In the genomic region with DNA sequence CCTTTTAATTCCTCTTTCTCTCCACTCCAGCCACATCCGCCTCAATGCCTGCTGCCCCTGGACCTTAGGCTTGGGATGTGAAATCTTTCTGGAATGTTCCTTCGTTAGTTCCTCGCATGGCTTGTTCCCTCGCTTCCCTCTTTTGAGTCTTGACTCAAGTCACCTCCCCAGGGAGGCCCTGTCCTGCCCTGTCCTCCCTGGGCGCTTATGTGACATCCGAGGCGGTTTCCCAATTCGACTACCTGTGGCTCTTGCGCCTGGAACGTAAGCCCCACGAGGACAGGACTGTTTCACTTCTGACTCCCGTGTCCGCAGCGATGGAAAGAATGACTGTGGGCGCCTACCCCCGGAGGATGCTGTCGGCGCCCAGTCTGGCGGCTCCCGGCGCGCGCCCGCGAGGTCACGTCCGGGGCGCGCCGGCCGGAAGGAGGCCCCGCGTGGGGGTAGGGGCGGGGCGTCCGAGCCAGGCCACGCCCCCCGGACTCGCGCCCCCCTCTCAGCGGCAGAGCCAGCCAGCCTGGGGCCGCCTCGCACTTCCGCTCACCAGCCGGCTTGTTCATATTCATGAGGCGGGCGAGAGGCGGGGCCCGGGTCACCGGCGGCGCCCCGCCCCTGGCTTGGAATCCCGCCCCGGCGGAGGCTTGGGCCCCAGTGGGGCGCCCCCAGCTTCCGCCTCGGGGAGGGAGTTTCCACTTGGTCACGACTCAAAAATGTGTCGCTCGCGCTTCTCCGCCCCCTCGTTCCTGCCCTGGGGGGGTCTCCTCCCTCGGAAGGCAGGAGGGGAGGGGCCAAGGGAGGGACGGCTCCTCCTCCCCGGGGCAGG, we compare ENCODE assay signal across 8 cellular contexts. TPM values are rescaled to one million over a fixed set of nuclear protein-coding genes. Genes with fewer than 3 reads are reported as not detected.
DNase-seq lines count a peak whose midpoint lies in the region; ATAC-seq and TF ChIP-seq lines count a peak whose summit lies in the region.

No MANE protein-coding gene starts in this region.

- intact Hi-C loops in left cardiac atrium (cut with DNase I): no loop called here
- intact Hi-C loops in posterior vena cava (cut with DNase I): no loop called here
- intact Hi-C loops in upper lobe of right lung (cut with DNase I): no loop called here

- ATAC-seq in activated naive CD8-positive, alpha-beta T cell treated with anti-CD3 and anti-CD28 coated beads, Interleukin-2, amount 50 U/mL, for 24 hours: peak; percentile 91
- peak; percentile 97 to 98 for ATAC-seq in left cardiac atrium
- peak; percentile 96 for ATAC-seq in upper lobe of right lung

- H3K36me3 ChIP-seq in HAP-1 (replicated peaks) (peaks cover 12% of the 10 kb centered on the region), MG63 (peaks cover 13% of the 10 kb centered on the region), SU-DHL-6 (ENCODE audit: low read length) (no peaks in the 10 kb centered on the region), upper lobe of right lung (no peaks in the 10 kb centered on the region)

- H4K20me1 ChIP-seq in SU-DHL-6 (ENCODE audit: low read depth, low read length): no peaks in the 10 kb centered on the region

- H3K9me3 ChIP-seq in HAP-1 (no peaks in the 10 kb centered on the region), MG63 (no peaks in the 10 kb centered on the region), SU-DHL-6 (ENCODE audit: insufficient read depth, low read length) (no peaks in the 10 kb centered on the region), upper lobe of right lung (no peaks in the 10 kb centered on the region)

- H3K27ac ChIP-seq in SU-DHL-6 (ENCODE audit: low read depth, low read length): peak overlapping the region; percentile 88
- H3K27ac ChIP-seq in upper lobe of right lung: peak overlapping the region; percentile 79

- H3K27me3 ChIP-seq in HAP-1 (ENCODE audit: low read depth): no peaks in the 10 kb centered on the region
- H3K27me3 ChIP-seq in MG63: no peaks in the 10 kb centered on the region
- H3K27me3 ChIP-seq in SU-DHL-6 (ENCODE audit: low read length): no peaks in the 10 kb centered on the region
- no peaks in the 10 kb centered on the region for H3K27me3 ChIP-seq in upper lobe of right lung

- peaks cover 6% of the 10 kb centered on the region for H3K36me3 Mint-ChIP-seq in activated naive CD8-positive, alpha-beta T cell treated with anti-CD3 and anti-CD28 coated beads, Interleukin-2, amount 50 U/mL, for 24 hours (ENCODE audit: low read depth)

- in situ Hi-C loops in HAP-1 (cut with MboI; ENCODE audit: low sequenced_read_pairs): no loop called here

- TF ChIP-seq CTCF in SU-DHL-6 (IDR thresholded peaks at IDR 0.05; ENCODE audit: insufficient read depth, low read length, poor library complexity, severe bottlenecking) (no peak), upper lobe of right lung (IDR thresholded peaks at IDR 0.05) (peak; percentile 29)

- H3K9me3 Mint-ChIP-seq in activated naive CD8-positive, alpha-beta T cell treated with anti-CD3 and anti-CD28 coated beads, Interleukin-2, amount 50 U/mL, for 24 hours: peaks cover 4% of the 10 kb centered on the region

- H3K9me2 ChIP-seq in SU-DHL-6 (replicated peaks; ENCODE audit: insufficient read depth, low read length): no peaks in the 10 kb centered on the region

- DNase-seq in GM04504 (ENCODE audit: low read depth): peak; percentile 89
- peak; percentile 90 to 97 for DNase-seq in HAP-1 (ENCODE audit: low spot score in 2 of 2)
- DNase-seq in MG63: peak; percentile 98
- peak; percentile 95 for DNase-seq in activated naive CD8-positive, alpha-beta T cell treated with anti-CD3 and anti-CD28 coated beads, Interleukin-2, amount 50 U/mL, for 24 hours
- peak; percentile 96 for DNase-seq in left cardiac atrium
- DNase-seq in posterior vena cava (ENCODE audit: low spot score): peak; percentile 98
- peak; percentile 99 for DNase-seq in upper lobe of right lung

- peak overlapping the region; percentile 82 for H3K4me3 Mint-ChIP-seq in activated naive CD8-positive, alpha-beta T cell treated with anti-CD3 and anti-CD28 coated beads, Interleukin-2, amount 50 U/mL, for 24 hours

- peak overlapping the region; percentile 65 for H2AFZ ChIP-seq in SU-DHL-6 (ENCODE audit: low read depth, low read length, severe bottlenecking)

- H3K27me3 Mint-ChIP-seq in activated naive CD8-positive, alpha-beta T cell treated with anti-CD3 and anti-CD28 coated beads, Interleukin-2, amount 50 U/mL, for 24 hours: no peaks in the 10 kb centered on the region

- peaks cover 28% of the 10 kb centered on the region for H3F3A ChIP-seq in SU-DHL-6 (ENCODE audit: insufficient read depth)

- peak overlapping the region; percentile 87 for H3K4me2 ChIP-seq in SU-DHL-6 (ENCODE audit: low read depth, low read length, poor library complexity, severe bottlenecking)

- H3K79me2 ChIP-seq in SU-DHL-6 (ENCODE audit: insufficient read depth, low read length): peaks cover 29% of the 10 kb centered on the region

- H3K9ac ChIP-seq in SU-DHL-6 (ENCODE audit: low read length): peak overlapping the region; percentile 81

- peaks cover 9% of the 10 kb centered on the region for H3K4me1 ChIP-seq in HAP-1
- H3K4me1 ChIP-seq in upper lobe of right lung: peaks cover 5% of the 10 kb centered on the region

- peak overlapping the region; percentile 66 for H3K4me3 ChIP-seq in HAP-1
- peak overlapping the region; percentile 71 for H3K4me3 ChIP-seq in MG63
- peak overlapping the region; percentile 83 for H3K4me3 ChIP-seq in SU-DHL-6 (ENCODE audit: insufficient read depth, low read length, poor library complexity, severe bottlenecking)
- H3K4me3 ChIP-seq in upper lobe of right lung: peak overlapping the region; percentile 54

- peaks cover 29% of the 10 kb centered on the region for H3K4me1 Mint-ChIP-seq in activated naive CD8-positive, alpha-beta T cell treated with anti-CD3 and anti-CD28 coated beads, Interleukin-2, amount 50 U/mL, for 24 hours

- H3K27ac Mint-ChIP-seq in activated naive CD8-positive, alpha-beta T cell treated with anti-CD3 and anti-CD28 coated beads, Interleukin-2, amount 50 U/mL, for 24 hours: peak overlapping the region; percentile 92

RNA-seq across cellular contexts. Expression of gene GLIS2, which starts 8.4 kb away (rescaled TPM):
- 0.22 and 2.1 TPM in 2 replicates for total RNA-seq in MG63 (2014; rRNA removed; shearing (Covaris generic); ENCODE audit: low replicate concordance)
- 10 to 100 TPM; 23.9 to 29.2 TPM for total RNA-seq in left cardiac atrium
- 10 to 100 TPM; 35.6 to 49.0 TPM for total RNA-seq in posterior vena cava
- 34.1 TPM for total RNA-seq in upper lobe of right lung

RNA-seq across cellular contexts. Expression of gene TFAP4, which starts 34.6 kb away (rescaled TPM):
- total RNA-seq in MG63 (2014; rRNA removed; shearing (Covaris generic); ENCODE audit: low replicate concordance): 28.5 and 42.2 TPM in 2 replicates
- total RNA-seq in left cardiac atrium (1 to 10 TPM; 3.7 to 4.2 TPM), posterior vena cava (1 to 10 TPM; 4.0 to 5.4 TPM), upper lobe of right lung (9.6 TPM)

RNA-seq across cellular contexts. Expression of gene PAM16, which starts 43.7 kb away (rescaled TPM):
- total RNA-seq in MG63 (2014; rRNA removed; shearing (Covaris generic); ENCODE audit: low replicate concordance): 84.1 and 105 TPM in 2 replicates
- total RNA-seq in left cardiac atrium (10 to 100 TPM; 51.0 to 64.3 TPM), posterior vena cava (10 to 100 TPM; 25.3 to 28.8 TPM), upper lobe of right lung (41.2 TPM)

Comparison
In these comparisons a context has a peak if more than half of its experiments do, and no peak if none do; other contexts are left out.
1. Peak in every context shown above with its lines: DNase-seq, ATAC-seq, H3K4me3 ChIP-seq and H3K27ac ChIP-seq.